Comparison of ENCODE assay signal across 1 cellular context in the genomic region with DNA sequence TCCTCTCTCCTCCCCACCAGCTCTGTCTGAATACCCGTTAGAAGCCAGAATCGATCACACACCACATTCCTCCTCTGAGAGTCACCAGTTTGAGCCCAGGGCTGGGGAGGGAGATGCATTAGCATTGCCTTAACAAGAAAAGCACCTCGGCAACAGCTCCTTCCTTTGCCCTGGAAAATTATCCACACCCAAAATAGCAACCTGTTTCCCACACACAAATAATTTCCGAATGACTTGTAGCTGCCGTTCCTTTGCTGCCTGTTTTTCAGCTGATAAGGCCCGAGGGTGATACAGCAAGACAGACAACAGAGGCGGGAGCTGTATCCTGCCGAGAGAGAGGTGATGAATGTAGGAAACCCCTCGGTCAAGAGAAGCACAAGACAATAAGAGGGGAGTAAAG.
TF ChIP-seq lines count a peak whose summit lies in the region.

No MANE protein-coding gene starts in this region.

TF ChIP-seq in H1, 55 proteins besides CTCF, POLR2A, EP300 and RAD21:
- TF ChIP-seq SIN3A (conservative IDR thresholded peaks at IDR 0.05 in 1 of 2, IDR thresholded peaks at IDR 0.05 in 1 of 2; ENCODE audit: low read depth in 1 of 2, low read length in 2 of 2) (no peak), TBP (IDR thresholded peaks at IDR 0.05; ENCODE audit: low read depth, low read length) (no peak), RXRA (IDR thresholded peaks at IDR 0.05; ENCODE audit: insufficient read depth, low read depth, low read length) (no peak), CHD2 (IDR thresholded peaks at IDR 0.05; ENCODE audit: low read length) (no peak), KDM5A (IDR thresholded peaks at IDR 0.05; ENCODE audit: low read length) (no peak)
